In the genomic region with DNA sequence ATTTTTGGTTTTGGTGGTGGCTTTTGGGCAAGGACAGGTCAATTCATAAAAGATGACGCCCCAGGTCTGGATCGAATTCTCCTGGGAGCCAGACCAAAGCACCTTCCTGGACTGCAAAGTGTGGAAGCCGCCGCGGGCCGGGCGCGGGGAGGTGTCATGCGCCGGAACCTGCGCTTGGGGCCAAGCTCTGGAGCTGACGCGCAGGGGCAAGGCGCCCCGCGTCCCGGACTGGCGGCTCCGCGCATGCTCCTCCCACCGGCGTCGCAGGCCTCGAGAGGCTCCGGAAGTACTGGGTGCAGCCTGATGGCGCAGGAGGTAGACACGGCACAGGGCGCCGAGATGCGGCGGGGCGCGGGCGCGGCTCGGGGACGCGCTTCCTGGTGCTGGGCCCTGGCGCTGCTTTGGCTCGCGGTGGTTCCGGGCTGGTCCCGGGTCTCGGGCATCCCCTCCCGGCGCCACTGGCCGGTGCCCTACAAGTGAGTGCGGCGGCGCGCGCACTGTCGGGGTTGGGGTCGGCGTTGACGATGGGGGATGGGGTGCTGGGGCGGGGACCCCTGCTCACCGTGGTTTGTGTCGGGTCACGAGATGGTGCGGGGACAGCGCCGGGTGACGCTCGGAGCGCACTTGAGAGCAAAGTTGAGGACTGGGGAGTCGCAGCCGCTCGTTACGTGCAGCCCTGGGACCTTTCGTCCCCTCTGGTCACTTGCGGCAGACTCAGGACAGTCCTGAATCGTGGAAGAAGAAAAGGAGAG, we compare ENCODE assay signal across 1 cellular context.
TF ChIP-seq lines count a peak whose summit lies in the region.

A gene (plus strand): TSS at position 286 of the 752 bp plus-strand sequence. CDS start 18 bp downstream, at position 304.

TF ChIP-seq in K562, 482 proteins besides CTCF, POLR2A, EP300 and RAD21 (continued from another document and continues in another):
- TF ChIP-seq ZNF444 (CRISPR knock-in tag; IDR thresholded peaks at IDR 0.05) (no peak), ARHGAP35 (IDR thresholded peaks at IDR 0.05; ENCODE audit: partially characterized antibody) (no peak), SRSF7 (optimal IDR thresholded peaks at IDR 0.05; ENCODE audit: low read depth, low read length) (no peak), C11orf30 (IDR thresholded peaks at IDR 0.05; ENCODE audit: low read depth) (peak; percentile 83), SMARCE1 (IDR thresholded peaks at IDR 0.05) (no peak), DMBX1 (CRISPR knock-in tag; IDR thresholded peaks at IDR 0.05; ENCODE audit: borderline replicate concordance) (no peak), JUNB (CRISPR knock-in tag; conservative IDR thresholded peaks at IDR 0.05) (no peak), NR2C1 (IDR thresholded peaks at IDR 0.05) (no peak), NR2C1 (tag; IDR thresholded peaks at IDR 0.05) (0 out of 2 replicates have a peak, but pooled peaks have one; percentile 20), COPS2 (conservative IDR thresholded peaks at IDR 0.05) (no peak), SPI1 (IDR thresholded peaks at IDR 0.05; ENCODE audit: borderline replicate concordance, low read depth, low read length) (no peak), HMG20A (CRISPR knock-in tag; conservative IDR thresholded peaks at IDR 0.05) (no peak), CBFB (CRISPR knock-in tag; IDR thresholded peaks at IDR 0.05) (no peak), CREBBP (IDR thresholded peaks at IDR 0.05; ENCODE audit: low read depth, low read length) (no peak), OTX1 (CRISPR knock-in tag; IDR thresholded peaks at IDR 0.05) (no peak), CBFA2T2 (conservative IDR thresholded peaks at IDR 0.05) (no peak), NUFIP1 (IDR thresholded peaks at IDR 0.05; ENCODE audit: partially characterized antibody) (no peak), RUNX1 (IDR thresholded peaks at IDR 0.05; ENCODE audit: low read depth) (no peak), MEIS2 (IDR thresholded peaks at IDR 0.05; ENCODE audit: partially characterized antibody) (peak; percentile 90), HNRNPLL (IDR thresholded peaks at IDR 0.05; ENCODE audit: low read depth, low read length, poor library complexity, severe bottlenecking) (peak; percentile 78)
- TF ChIP-seq, protein P1, sequence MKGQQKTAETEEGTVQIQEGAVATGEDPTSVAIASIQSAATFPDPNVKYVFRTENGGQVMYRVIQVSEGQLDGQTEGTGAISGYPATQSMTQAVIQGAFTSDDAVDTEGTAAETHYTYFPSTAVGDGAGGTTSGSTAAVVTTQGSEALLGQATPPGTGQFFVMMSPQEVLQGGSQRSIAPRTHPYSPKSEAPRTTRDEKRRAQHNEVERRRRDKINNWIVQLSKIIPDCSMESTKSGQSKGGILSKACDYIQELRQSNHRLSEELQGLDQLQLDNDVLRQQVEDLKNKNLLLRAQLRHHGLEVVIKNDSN (CRISPR knock-in tag; IDR thresholded peaks at IDR 0.05): no peak
- TF ChIP-seq, protein P2, sequence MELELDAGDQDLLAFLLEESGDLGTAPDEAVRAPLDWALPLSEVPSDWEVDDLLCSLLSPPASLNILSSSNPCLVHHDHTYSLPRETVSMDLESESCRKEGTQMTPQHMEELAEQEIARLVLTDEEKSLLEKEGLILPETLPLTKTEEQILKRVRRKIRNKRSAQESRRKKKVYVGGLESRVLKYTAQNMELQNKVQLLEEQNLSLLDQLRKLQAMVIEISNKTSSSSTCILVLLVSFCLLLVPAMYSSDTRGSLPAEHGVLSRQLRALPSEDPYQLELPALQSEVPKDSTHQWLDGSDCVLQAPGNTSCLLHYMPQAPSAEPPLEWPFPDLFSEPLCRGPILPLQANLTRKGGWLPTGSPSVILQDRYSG (tag; conservative IDR thresholded peaks at IDR 0.05; ENCODE audit: low read depth): 0 out of 2 replicates have a peak, but pooled peaks have one; percentile 56
- TF ChIP-seq, protein P3, sequence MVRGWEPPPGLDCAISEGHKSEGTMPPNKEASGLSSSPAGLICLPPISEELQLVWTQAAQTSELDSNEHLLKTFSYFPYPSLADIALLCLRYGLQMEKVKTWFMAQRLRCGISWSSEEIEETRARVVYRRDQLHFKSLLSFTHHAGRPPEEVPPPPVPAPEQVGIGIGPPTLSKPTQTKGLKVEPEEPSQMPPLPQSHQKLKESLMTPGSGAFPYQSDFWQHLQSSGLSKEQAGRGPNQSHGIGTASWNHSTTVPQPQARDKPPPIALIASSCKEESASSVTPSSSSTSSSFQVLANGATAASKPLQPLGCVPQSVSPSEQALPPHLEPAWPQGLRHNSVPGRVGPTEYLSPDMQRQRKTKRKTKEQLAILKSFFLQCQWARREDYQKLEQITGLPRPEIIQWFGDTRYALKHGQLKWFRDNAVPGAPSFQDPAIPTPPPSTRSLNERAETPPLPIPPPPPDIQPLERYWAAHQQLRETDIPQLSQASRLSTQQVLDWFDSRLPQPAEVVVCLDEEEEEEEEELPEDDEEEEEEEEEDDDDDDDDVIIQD (CRISPR knock-in tag; IDR thresholded peaks at IDR 0.05): no peak
- TF ChIP-seq, protein P4, sequence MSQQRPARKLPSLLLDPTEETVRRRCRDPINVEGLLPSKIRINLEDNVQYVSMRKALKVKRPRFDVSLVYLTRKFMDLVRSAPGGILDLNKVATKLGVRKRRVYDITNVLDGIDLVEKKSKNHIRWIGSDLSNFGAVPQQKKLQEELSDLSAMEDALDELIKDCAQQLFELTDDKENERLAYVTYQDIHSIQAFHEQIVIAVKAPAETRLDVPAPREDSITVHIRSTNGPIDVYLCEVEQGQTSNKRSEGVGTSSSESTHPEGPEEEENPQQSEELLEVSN (IDR thresholded peaks at IDR 0.05; ENCODE audit: borderline replicate concordance in 1 of 2, extremely low read depth in 1 of 2, insufficient read depth in 1 of 2, insufficient read length in 1 of 2, low read depth in 1 of 2, low read length in 1 of 2, poor library complexity in 1 of 2, severe bottlenecking in 1 of 2): peak; percentile 47 to 92
- TF ChIP-seq, protein P5, sequence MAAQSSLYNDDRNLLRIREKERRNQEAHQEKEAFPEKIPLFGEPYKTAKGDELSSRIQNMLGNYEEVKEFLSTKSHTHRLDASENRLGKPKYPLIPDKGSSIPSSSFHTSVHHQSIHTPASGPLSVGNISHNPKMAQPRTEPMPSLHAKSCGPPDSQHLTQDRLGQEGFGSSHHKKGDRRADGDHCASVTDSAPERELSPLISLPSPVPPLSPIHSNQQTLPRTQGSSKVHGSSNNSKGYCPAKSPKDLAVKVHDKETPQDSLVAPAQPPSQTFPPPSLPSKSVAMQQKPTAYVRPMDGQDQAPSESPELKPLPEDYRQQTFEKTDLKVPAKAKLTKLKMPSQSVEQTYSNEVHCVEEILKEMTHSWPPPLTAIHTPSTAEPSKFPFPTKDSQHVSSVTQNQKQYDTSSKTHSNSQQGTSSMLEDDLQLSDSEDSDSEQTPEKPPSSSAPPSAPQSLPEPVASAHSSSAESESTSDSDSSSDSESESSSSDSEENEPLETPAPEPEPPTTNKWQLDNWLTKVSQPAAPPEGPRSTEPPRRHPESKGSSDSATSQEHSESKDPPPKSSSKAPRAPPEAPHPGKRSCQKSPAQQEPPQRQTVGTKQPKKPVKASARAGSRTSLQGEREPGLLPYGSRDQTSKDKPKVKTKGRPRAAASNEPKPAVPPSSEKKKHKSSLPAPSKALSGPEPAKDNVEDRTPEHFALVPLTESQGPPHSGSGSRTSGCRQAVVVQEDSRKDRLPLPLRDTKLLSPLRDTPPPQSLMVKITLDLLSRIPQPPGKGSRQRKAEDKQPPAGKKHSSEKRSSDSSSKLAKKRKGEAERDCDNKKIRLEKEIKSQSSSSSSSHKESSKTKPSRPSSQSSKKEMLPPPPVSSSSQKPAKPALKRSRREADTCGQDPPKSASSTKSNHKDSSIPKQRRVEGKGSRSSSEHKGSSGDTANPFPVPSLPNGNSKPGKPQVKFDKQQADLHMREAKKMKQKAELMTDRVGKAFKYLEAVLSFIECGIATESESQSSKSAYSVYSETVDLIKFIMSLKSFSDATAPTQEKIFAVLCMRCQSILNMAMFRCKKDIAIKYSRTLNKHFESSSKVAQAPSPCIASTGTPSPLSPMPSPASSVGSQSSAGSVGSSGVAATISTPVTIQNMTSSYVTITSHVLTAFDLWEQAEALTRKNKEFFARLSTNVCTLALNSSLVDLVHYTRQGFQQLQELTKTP (IDR thresholded peaks at IDR 0.05; ENCODE audit: low read depth in 1 of 2, partially characterized antibody in 2 of 2): no peak
- TF ChIP-seq, protein P6, sequence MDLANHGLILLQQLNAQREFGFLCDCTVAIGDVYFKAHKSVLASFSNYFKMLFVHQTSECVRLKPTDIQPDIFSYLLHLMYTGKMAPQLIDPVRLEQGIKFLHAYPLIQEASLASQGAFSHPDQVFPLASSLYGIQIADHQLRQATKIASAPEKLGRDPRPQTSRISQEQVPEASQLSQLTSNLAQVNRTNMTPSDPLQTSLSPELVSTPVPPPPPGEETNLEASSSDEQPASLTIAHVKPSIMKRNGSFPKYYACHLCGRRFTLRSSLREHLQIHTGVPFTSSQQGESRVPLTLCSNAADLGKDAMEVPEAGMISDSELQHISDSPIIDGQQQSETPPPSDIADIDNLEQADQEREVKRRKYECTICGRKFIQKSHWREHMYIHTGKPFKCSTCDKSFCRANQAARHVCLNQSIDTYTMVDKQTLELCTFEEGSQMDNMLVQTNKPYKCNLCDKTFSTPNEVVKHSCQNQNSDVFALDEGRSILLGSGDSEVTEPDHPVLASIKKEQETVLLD (IDR thresholded peaks at IDR 0.05): peak; percentile 85
- TF ChIP-seq, protein P7, sequence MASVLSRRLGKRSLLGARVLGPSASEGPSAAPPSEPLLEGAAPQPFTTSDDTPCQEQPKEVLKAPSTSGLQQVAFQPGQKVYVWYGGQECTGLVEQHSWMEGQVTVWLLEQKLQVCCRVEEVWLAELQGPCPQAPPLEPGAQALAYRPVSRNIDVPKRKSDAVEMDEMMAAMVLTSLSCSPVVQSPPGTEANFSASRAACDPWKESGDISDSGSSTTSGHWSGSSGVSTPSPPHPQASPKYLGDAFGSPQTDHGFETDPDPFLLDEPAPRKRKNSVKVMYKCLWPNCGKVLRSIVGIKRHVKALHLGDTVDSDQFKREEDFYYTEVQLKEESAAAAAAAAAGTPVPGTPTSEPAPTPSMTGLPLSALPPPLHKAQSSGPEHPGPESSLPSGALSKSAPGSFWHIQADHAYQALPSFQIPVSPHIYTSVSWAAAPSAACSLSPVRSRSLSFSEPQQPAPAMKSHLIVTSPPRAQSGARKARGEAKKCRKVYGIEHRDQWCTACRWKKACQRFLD (CRISPR knock-in tag; IDR thresholded peaks at IDR 0.05): 0 out of 2 replicates have a peak, but pooled peaks have one; percentile 44
- TF ChIP-seq, protein P8, sequence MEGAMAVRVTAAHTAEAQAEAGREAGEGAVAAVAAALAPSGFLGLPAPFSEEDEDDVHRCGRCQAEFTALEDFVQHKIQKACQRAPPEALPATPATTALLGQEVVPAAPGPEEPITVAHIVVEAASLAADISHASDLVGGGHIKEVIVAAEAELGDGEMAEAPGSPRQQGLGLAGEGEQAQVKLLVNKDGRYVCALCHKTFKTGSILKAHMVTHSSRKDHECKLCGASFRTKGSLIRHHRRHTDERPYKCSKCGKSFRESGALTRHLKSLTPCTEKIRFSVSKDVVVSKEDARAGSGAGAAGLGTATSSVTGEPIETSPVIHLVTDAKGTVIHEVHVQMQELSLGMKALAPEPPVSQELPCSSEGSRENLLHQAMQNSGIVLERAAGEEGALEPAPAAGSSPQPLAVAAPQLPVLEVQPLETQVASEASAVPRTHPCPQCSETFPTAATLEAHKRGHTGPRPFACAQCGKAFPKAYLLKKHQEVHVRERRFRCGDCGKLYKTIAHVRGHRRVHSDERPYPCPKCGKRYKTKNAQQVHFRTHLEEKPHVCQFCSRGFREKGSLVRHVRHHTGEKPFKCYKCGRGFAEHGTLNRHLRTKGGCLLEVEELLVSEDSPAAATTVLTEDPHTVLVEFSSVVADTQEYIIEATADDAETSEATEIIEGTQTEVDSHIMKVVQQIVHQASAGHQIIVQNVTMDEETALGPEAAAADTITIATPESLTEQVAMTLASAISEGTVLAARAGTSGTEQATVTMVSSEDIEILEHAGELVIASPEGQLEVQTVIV (CRISPR knock-in tag; IDR thresholded peaks at IDR 0.05; ENCODE audit: borderline replicate concordance): no peak
- TF ChIP-seq, protein P9, sequence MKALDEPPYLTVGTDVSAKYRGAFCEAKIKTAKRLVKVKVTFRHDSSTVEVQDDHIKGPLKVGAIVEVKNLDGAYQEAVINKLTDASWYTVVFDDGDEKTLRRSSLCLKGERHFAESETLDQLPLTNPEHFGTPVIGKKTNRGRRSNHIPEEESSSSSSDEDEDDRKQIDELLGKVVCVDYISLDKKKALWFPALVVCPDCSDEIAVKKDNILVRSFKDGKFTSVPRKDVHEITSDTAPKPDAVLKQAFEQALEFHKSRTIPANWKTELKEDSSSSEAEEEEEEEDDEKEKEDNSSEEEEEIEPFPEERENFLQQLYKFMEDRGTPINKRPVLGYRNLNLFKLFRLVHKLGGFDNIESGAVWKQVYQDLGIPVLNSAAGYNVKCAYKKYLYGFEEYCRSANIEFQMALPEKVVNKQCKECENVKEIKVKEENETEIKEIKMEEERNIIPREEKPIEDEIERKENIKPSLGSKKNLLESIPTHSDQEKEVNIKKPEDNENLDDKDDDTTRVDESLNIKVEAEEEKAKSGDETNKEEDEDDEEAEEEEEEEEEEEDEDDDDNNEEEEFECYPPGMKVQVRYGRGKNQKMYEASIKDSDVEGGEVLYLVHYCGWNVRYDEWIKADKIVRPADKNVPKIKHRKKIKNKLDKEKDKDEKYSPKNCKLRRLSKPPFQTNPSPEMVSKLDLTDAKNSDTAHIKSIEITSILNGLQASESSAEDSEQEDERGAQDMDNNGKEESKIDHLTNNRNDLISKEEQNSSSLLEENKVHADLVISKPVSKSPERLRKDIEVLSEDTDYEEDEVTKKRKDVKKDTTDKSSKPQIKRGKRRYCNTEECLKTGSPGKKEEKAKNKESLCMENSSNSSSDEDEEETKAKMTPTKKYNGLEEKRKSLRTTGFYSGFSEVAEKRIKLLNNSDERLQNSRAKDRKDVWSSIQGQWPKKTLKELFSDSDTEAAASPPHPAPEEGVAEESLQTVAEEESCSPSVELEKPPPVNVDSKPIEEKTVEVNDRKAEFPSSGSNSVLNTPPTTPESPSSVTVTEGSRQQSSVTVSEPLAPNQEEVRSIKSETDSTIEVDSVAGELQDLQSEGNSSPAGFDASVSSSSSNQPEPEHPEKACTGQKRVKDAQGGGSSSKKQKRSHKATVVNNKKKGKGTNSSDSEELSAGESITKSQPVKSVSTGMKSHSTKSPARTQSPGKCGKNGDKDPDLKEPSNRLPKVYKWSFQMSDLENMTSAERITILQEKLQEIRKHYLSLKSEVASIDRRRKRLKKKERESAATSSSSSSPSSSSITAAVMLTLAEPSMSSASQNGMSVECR (CRISPR knock-in tag; IDR thresholded peaks at IDR 0.05): no peak
- TF ChIP-seq, protein P10, sequence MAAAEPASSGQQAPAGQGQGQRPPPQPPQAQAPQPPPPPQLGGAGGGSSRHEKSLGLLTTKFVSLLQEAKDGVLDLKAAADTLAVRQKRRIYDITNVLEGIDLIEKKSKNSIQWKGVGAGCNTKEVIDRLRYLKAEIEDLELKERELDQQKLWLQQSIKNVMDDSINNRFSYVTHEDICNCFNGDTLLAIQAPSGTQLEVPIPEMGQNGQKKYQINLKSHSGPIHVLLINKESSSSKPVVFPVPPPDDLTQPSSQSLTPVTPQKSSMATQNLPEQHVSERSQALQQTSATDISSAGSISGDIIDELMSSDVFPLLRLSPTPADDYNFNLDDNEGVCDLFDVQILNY (CRISPR knock-in tag; IDR thresholded peaks at IDR 0.05): no peak
